In the genomic region with DNA sequence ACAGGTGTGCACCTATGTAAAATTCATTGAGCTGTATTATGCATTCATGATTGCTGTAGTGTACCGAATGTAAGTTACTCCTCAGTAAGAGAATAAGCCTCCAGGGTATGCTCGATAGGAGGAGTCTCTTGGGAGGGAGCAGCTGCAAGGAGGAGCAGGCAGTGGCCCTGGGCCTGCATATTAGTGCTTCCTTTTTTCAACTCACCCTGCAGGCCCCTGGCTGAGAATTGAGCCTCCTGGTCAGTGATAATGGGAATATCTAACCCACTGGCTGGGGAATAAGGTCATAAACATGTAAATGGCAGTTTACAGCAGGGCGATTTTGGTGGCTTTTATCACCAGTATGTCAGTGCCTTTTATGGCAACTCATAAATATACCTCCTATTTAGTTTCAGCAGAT, we compare ENCODE assay signal across 18 cellular contexts.
"Had no signal": no experiment of that assay in that cellular context is flagged by ENCODE, and none has a peak within 500 bp of the region (broad histone marks: within the 10 kb centered on the region; RNA-seq: fewer than 3 reads in every experiment).

No MANE protein-coding gene starts in this region.

- H3K9ac ChIP-seq: neural progenitor cell had no signal

- H3K27me3 ChIP-seq: upper lobe of right lung had no signal

- DNase-seq: activated CD4-positive, alpha-beta memory T cell treated with anti-CD3 and anti-CD28 coated beads for 36 hours; activated CD4-positive, alpha-beta T cell treated with anti-CD3 and anti-CD28 coated beads for 36 hours; amygdala; foreskin keratinocyte; glutamatergic neuron; hippocampal formation; left ventricle myocardium inferior; mammary epithelial cell; naive B cell; psoas muscle; small intestine; stimulated activated CD4-positive, alpha-beta T cell treated with anti-CD3 and anti-CD28 coated beads, Interleukin-4, amount 100 ng/mL, for 1 hour had no signal

- H3K4me3 ChIP-seq: cardiac muscle cell, left ventricle myocardium inferior, neural progenitor cell, psoas muscle, thoracic aorta, upper lobe of right lung had no signal

- H3K4me1 ChIP-seq: foreskin keratinocyte, neural progenitor cell had no signal

- H3K36me3 ChIP-seq: cardiac muscle cell, left ventricle myocardium inferior, neural progenitor cell, thoracic aorta, upper lobe of right lung had no signal

- H3K9me3 ChIP-seq: left ventricle myocardium inferior, psoas muscle, thoracic aorta, upper lobe of right lung had no signal

- H3K27ac ChIP-seq: cardiac muscle cell, foreskin keratinocyte, left ventricle myocardium inferior, neural progenitor cell, psoas muscle, thoracic aorta, upper lobe of right lung had no signal

- ATAC-seq: activated CD4-positive, alpha-beta T cell treated with anti-CD3 and anti-CD28 coated beads for 36 hours; foreskin keratinocyte; psoas muscle; right cardiac atrium; upper lobe of right lung; WTC11 had no signal

- H3K4me2 ChIP-seq: neural progenitor cell had no signal

- H2AFZ ChIP-seq: neural progenitor cell had no signal
